26 cellular contexts compared by ENCODE assay signal in genomic region chr12:80165741-80166140, GRCh38.
"Had no signal": no experiment of that assay in that cellular context is flagged by ENCODE, and none has a peak within 500 bp of the region (broad histone marks: within the 10 kb centered on the region; RNA-seq: fewer than 3 reads in every experiment).

No MANE protein-coding gene starts in this region.

- DNase-seq: activated CD4-positive, alpha-beta T cell treated with anti-CD3 and anti-CD28 coated beads for 1 hour; activated CD4-positive, alpha-beta T cell treated with anti-CD3 and anti-CD28 coated beads, Interleukin-2, amount 50 U/mL, for 1 hour; activated CD8-positive, alpha-beta T cell treated with anti-CD3 and anti-CD28 coated beads for 36 hours; activated gamma-delta T cell treated with Interleukin-2 at 50 U/mL for 16 hours; activated naive CD4-positive, alpha-beta T cell treated with anti-CD3 and anti-CD28 coated beads, Interleukin-2, amount 50 U/mL, for 16 hours; activated T-cell treated with anti-CD3 and anti-CD28 coated beads, Interleukin-2, amount 50 U/mL, for 4 hours; amniotic stem cell; brain microvascular endothelial cell; endodermal cell; foreskin fibroblast; head of caudate nucleus; hippocampal formation; left cardiac atrium; left ventricle myocardium superior; naive B cell; occipital lobe; stimulated activated CD4-positive, alpha-beta T cell treated with anti-CD3 and anti-CD28 coated beads, Interleukin-15, amount 100 ng/mL, for 24 hours; stimulated activated CD4-positive, alpha-beta T cell treated with anti-CD3 and anti-CD28 coated beads, Interleukin-2, amount 100 ng/mL, for 24 hours; stimulated activated naive CD4-positive, alpha-beta T cell; tibial artery; upper lobe of right lung had no signal

- H3K4me3 ChIP-seq: right atrium auricular region, suprapubic skin, tibial artery, upper lobe of right lung had no signal

- H3K4me1 Mint-ChIP-seq: endodermal cell, naive B cell, WTC11 had no signal

- H3K4me3 Mint-ChIP-seq: activated CD8-positive, alpha-beta T cell treated with anti-CD3 and anti-CD28 coated beads for 36 hours; activated T-cell treated with anti-CD3 and anti-CD28 coated beads, Interleukin-2, amount 50 U/mL, for 4 hours; activated T-helper 17 cell treated with anti-CD3 and anti-CD28 coated beads, Interleukin-2, amount 50 U/mL, for 72 hours; endodermal cell; naive B cell; WTC11 had no signal

- H2AFZ ChIP-seq: parathyroid adenoma had no signal

- H3K27ac ChIP-seq: brain microvascular endothelial cell, parathyroid adenoma, right atrium auricular region, suprapubic skin, tibial artery, upper lobe of right lung had no signal

- H3K9ac ChIP-seq: parathyroid adenoma had no signal

- H3K9me3 ChIP-seq: right atrium auricular region, suprapubic skin, tibial artery, upper lobe of right lung had no signal

- H3K36me3 Mint-ChIP-seq: naive B cell, WTC11 had no signal

- H3K4me1 ChIP-seq: parathyroid adenoma, right atrium auricular region, suprapubic skin, tibial artery, upper lobe of right lung had no signal

- H3K27me3 ChIP-seq: brain microvascular endothelial cell, right atrium auricular region, suprapubic skin, tibial artery, upper lobe of right lung had no signal

- H3K36me3 ChIP-seq: brain microvascular endothelial cell, right atrium auricular region, suprapubic skin, tibial artery, upper lobe of right lung had no signal

- H3K27ac Mint-ChIP-seq: activated CD8-positive, alpha-beta T cell treated with anti-CD3 and anti-CD28 coated beads for 36 hours; activated T-helper 17 cell treated with anti-CD3 and anti-CD28 coated beads, Interleukin-2, amount 50 U/mL, for 72 hours; endodermal cell; naive B cell; WTC11 had no signal

- H3K9me3 Mint-ChIP-seq: activated CD8-positive, alpha-beta T cell treated with anti-CD3 and anti-CD28 coated beads for 36 hours; activated T-cell treated with anti-CD3 and anti-CD28 coated beads, Interleukin-2, amount 50 U/mL, for 4 hours; activated T-helper 17 cell treated with anti-CD3 and anti-CD28 coated beads, Interleukin-2, amount 50 U/mL, for 72 hours; endodermal cell had no signal

- H3K79me2 ChIP-seq: parathyroid adenoma had no signal
